ENCODE assay signal across 10 cellular contexts in genomic region chr3:194691481-194692281, GRCh38. TPM values are rescaled to one million over a fixed set of nuclear protein-coding genes. Genes with fewer than 3 reads are reported as not detected.
DNase-seq lines count a peak whose midpoint lies in the region; ATAC-seq and TF ChIP-seq lines count a peak whose summit lies in the region.
"Had no signal": no experiment of that assay in that cellular context is flagged by ENCODE, and none has a peak within 500 bp of the region (broad histone marks: within the 10 kb centered on the region; RNA-seq: fewer than 3 reads in every experiment).

No MANE protein-coding gene starts in this region.

- H3K4ac ChIP-seq in H9 (ENCODE audit: low read depth, low read length) = no peak overlapping the region

- H4K20me1 ChIP-seq in H9 (ENCODE audit: control insufficient read depth, insufficient read depth, insufficient read length) = no peaks in the 10 kb centered on the region

- no peak overlapping the region for H3K14ac ChIP-seq in H9 (ENCODE audit: insufficient read depth, low read length)

- peaks cover 34% of the 10 kb centered on the region for H3K36me3 ChIP-seq in MG63
- H3K36me3 ChIP-seq: thoracic aorta had no signal

- H3K4me3 Mint-ChIP-seq in mesothelial cell of epicardium = no peak overlapping the region
- H3K4me3 Mint-ChIP-seq in H9 = no peak overlapping the region
- H3K4me3 Mint-ChIP-seq: activated naive CD8-positive, alpha-beta T cell treated with anti-CD3 and anti-CD28 coated beads, Interleukin-2, amount 10 ng/mL, durations not matched to agents 7 days and 5 days had no signal

- WGBS in H9 (ENCODE audit: extremely low coverage, insufficient read length, low lambda C conversion rate) = no CpG with 5 or more reads among the region's 15 CpGs

- H3K27me3 ChIP-seq in MG63 (no peaks in the 10 kb centered on the region), H9 (ENCODE audit: insufficient read depth, low read length) (peaks cover 6% of the 10 kb centered on the region; the same call in 1 of the 2 replicates)

- H3K27ac Mint-ChIP-seq in mesothelial cell of epicardium (peak overlapping the region; percentile 37), H9 (no peak overlapping the region)

- H3K9me3 ChIP-seq in MG63 = no peaks in the 10 kb centered on the region
- H3K9me3 ChIP-seq in H9 (ENCODE audit: control insufficient read depth, low read depth, low read length) = no peaks in the 10 kb centered on the region
- H3K9me3 ChIP-seq: thoracic aorta had no signal

- no peak overlapping the region for H3K56ac ChIP-seq in H9 (ENCODE audit: insufficient read length, low read depth, low read length)

- no peak overlapping the region for H4K5ac ChIP-seq in H9 (ENCODE audit: insufficient read length, low read depth, low read length)

- H3K18ac ChIP-seq in H9 (ENCODE audit: insufficient read length, low read depth, low read length) = no peak overlapping the region

- no peak overlapping the region for H3T11ph ChIP-seq in H9 (ENCODE audit: low read length)

- no peaks in the 10 kb centered on the region for H3K79me1 ChIP-seq in H9 (ENCODE audit: insufficient read depth, low read depth, low read length, poor library complexity, severe bottlenecking)

- ATAC-seq in GM18519 (IDR thresholded peaks at IDR 0.05; ENCODE audit: low FRiP score, unreplicated experiment) (peak; percentile 58), HG02798 (IDR thresholded peaks at IDR 0.05; ENCODE audit: poor library complexity, unreplicated experiment) (peak; percentile 72)

- no peak overlapping the region for H2AFZ ChIP-seq in H9 (ENCODE audit: low read length)

- no peak overlapping the region for H3K27ac ChIP-seq in H9 (ENCODE audit: insufficient read length, low read depth, low read length)
- H3K27ac ChIP-seq: thoracic aorta had no signal

- no peak overlapping the region for H3K4me2 ChIP-seq in H9 (ENCODE audit: insufficient read depth, insufficient read length, low read length)

- no peaks in the 10 kb centered on the region for H3K36me3 Mint-ChIP-seq in mesothelial cell of epicardium
- H3K36me3 Mint-ChIP-seq in H9 (ENCODE audit: insufficient read depth in 1 of 3, low read depth in 3 of 3) = 0 out of 7 replicates have a peak, but pooled peaks cover 0 to 2% (median 0%) of the 10 kb centered on the region in 3 experiments
- H3K36me3 Mint-ChIP-seq: activated naive CD8-positive, alpha-beta T cell treated with anti-CD3 and anti-CD28 coated beads, Interleukin-2, amount 10 ng/mL, durations not matched to agents 7 days and 5 days had no signal

- H2BK12ac ChIP-seq in H9 (ENCODE audit: insufficient read length, low read depth, low read length) = no peak overlapping the region

- no peak overlapping the region for H4K8ac ChIP-seq in H9 (replicated peaks; ENCODE audit: insufficient read length, low read depth, low read length)

- peaks cover 3% of the 10 kb centered on the region; the same call in 1 of the 2 replicates for H3K4me1 ChIP-seq in H9 (ENCODE audit: insufficient read depth, low read length)

- H3K27me3 Mint-ChIP-seq in mesothelial cell of epicardium (ENCODE audit: low read depth) = peaks cover 2% of the 10 kb centered on the region
- H3K27me3 Mint-ChIP-seq in H9 (ENCODE audit: low read depth) = peaks cover 25% of the 10 kb centered on the region

- H3K79me2 ChIP-seq in H9 (ENCODE audit: insufficient read depth, low read length) = no peaks in the 10 kb centered on the region

- H3K9ac ChIP-seq in H9 (ENCODE audit: extremely low read depth, insufficient read length, low read length) = no peak overlapping the region

- no peaks in the 10 kb centered on the region for H3K9me3 Mint-ChIP-seq in mesothelial cell of epicardium
- H3K9me3 Mint-ChIP-seq in H9 = no peaks in the 10 kb centered on the region; a peak in 1 of 5 replicates
- H3K9me3 Mint-ChIP-seq: activated naive CD8-positive, alpha-beta T cell treated with anti-CD3 and anti-CD28 coated beads, Interleukin-2, amount 10 ng/mL, durations not matched to agents 7 days and 5 days had no signal

- H3K4me1 Mint-ChIP-seq in mesothelial cell of epicardium (peaks cover 44% of the 10 kb centered on the region), H9 (peaks cover 25 to 38% of the 10 kb centered on the region in 2 experiments)

- no peak overlapping the region for H4K91ac ChIP-seq in H9 (ENCODE audit: insufficient read length, low read depth, low read length)

- no peak for TF ChIP-seq CTCF in mesothelial cell of epicardium (IDR thresholded peaks at IDR 0.05; ENCODE audit: unreplicated experiment)
- no peak for TF ChIP-seq CTCF in H9 (conservative IDR thresholded peaks at IDR 0.05)

- no peak overlapping the region for H3K4me3 ChIP-seq in MG63
- H3K4me3 ChIP-seq: thoracic aorta had no signal

- peak; percentile 41 for DNase-seq in NCI-H345 treated with DMSO at 0.1 percent for 48 hours (lab: John Stamatoyannopoulos, UW; ENCODE audit: unreplicated experiment)
- DNase-seq in mesothelial cell of epicardium (ENCODE audit: low spot score in 2 of 2, unreplicated experiment in 2 of 2) = no peak
- DNase-seq in MG63 = no peak
- no peak for DNase-seq in C1 segment of cervical spinal cord (lab: John Stamatoyannopoulos, UW)
- DNase-seq in DMS153 (lab: John Stamatoyannopoulos, UW) = no peak
- DNase-seq in H9 = no peak
- DNase-seq: activated naive CD8-positive, alpha-beta T cell treated with anti-CD3 and anti-CD28 coated beads, Interleukin-2, amount 10 ng/mL, durations not matched to agents 7 days and 5 days had no signal

- H2BK120ac ChIP-seq in H9 (ENCODE audit: low read depth, low read length, poor library complexity, severe bottlenecking) = no peak overlapping the region

- no peak overlapping the region for H2BK5ac ChIP-seq in H9 (ENCODE audit: insufficient read length, low read length)

- H3K23ac ChIP-seq in H9 (ENCODE audit: insufficient read length, low read depth, low read length) = no peak overlapping the region

- H3K23me2 ChIP-seq in H9 (ENCODE audit: insufficient read length, low read depth, low read length, poor library complexity, severe bottlenecking) = peaks cover 16% of the 10 kb centered on the region

- H2BK20ac ChIP-seq in H9 (ENCODE audit: low read depth, low read length, poor library complexity, severe bottlenecking) = no peak overlapping the region

- H2BK15ac ChIP-seq in H9 (ENCODE audit: low read depth, low read length) = no peak overlapping the region

- no peak overlapping the region for H2AK5ac ChIP-seq in H9 (ENCODE audit: insufficient read length, low read length)

RNA-seq across cellular contexts. Expression of gene FAM43A, which starts 6.0 kb away (rescaled TPM):
- total RNA-seq in mesothelial cell of epicardium (10.5 to 11.3 TPM (median 11.0 TPM) in 3 replicates), H9 (2021) (2.4 and 2.7 TPM in 2 replicates)
- total RNA-seq in MG63 (2014; rRNA removed; shearing (Covaris generic); ENCODE audit: low replicate concordance) = 32.4 and 40.0 TPM in 2 replicates

RNA-seq across cellular contexts. Expression of gene LSG1, which starts 19.7 kb away (rescaled TPM):
- 48.1 to 48.9 TPM (median 48.2 TPM) in 3 replicates for total RNA-seq in mesothelial cell of epicardium
- total RNA-seq in MG63 (2014; rRNA removed; shearing (Covaris generic); ENCODE audit: low replicate concordance) = 58.4 and 77.5 TPM in 2 replicates
- 59.9 and 63.3 TPM in 2 replicates for total RNA-seq in H9 (2021)

RNA-seq across cellular contexts. Expression of gene TMEM44, which starts 58.5 kb away (rescaled TPM):
- total RNA-seq in mesothelial cell of epicardium = 25.6 to 27.9 TPM (median 26.8 TPM) in 3 replicates
- 15.4 and 40.9 TPM in 2 replicates for total RNA-seq in MG63 (2014; rRNA removed; shearing (Covaris generic); ENCODE audit: low replicate concordance)
- total RNA-seq in H9 (2021) = 16.5 and 19.8 TPM in 2 replicates
